ENCODE assay signal across 15 cellular contexts in the genomic region with DNA sequence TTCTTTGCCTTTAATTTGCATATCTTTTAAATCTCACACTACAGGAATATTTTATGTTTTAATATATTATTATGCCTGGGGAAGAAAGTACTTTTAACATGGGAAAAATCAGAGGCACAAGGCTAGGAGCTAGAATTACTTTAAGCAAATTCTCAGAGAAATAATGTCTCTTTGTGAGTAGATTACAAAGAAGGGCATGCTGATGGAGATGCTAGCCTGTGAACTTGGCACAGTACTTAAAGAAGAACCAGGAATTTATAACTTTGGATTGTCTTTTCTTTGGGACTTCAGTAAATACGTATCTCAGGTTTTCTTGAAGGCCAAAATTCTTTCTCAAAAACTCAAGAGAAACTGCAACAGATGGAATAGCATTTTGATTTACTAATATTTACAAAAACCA.
"Had no signal": no experiment of that assay in that cellular context is flagged by ENCODE, and none has a peak within 500 bp of the region (broad histone marks: within the 10 kb centered on the region; RNA-seq: fewer than 3 reads in every experiment).

No MANE protein-coding gene starts in this region.

- H3K27me3 ChIP-seq: esophagus squamous epithelium, right atrium auricular region, suprapubic skin, thyroid gland had no signal

- H3K4me3 ChIP-seq: esophagus squamous epithelium, right atrium auricular region, smooth muscle cell, suprapubic skin, thyroid gland had no signal

- H3K36me3 ChIP-seq: esophagus squamous epithelium, right atrium auricular region, suprapubic skin had no signal

- H3K9me3 ChIP-seq: esophagus squamous epithelium, right atrium auricular region, suprapubic skin, thyroid gland had no signal

- DNase-seq: cerebellar nuclear complex; effector memory CD8-positive, alpha-beta T cell; esophagus squamous epithelium; foreskin fibroblast; head of caudate nucleus; kidney glomerular epithelial cell; mammary epithelial cell; posterior cingulate gyrus; stimulated activated CD4-positive, alpha-beta T cell treated with anti-CD3 and anti-CD28 coated beads, Interleukin-2, amount 100 ng/mL, for 48 hours; stimulated activated naive CD8-positive, alpha-beta T cell treated with anti-CD3 and anti-CD28 coated beads, Interleukin-15, Interleukin-2, amounts not matched to agents 100 U/mL and 50 U/mL, for 24 hours; thyroid gland had no signal

- ATAC-seq: effector memory CD8-positive, alpha-beta T cell; natural killer cell treated with Interleukin-12 subunit alpha and Interleukin-12 subunit beta and Interleukin-15 and Interleukin-18, amount 100 ng/mL, for 72 hours; stimulated activated naive CD8-positive, alpha-beta T cell treated with anti-CD3 and anti-CD28 coated beads, Interleukin-15, Interleukin-2, amounts not matched to agents 100 U/mL and 50 U/mL, for 24 hours had no signal

- H3K27ac ChIP-seq: esophagus squamous epithelium, right atrium auricular region, suprapubic skin, thyroid gland had no signal

- H3K4me2 ChIP-seq: smooth muscle cell had no signal

- H3K4me1 ChIP-seq: esophagus squamous epithelium, right atrium auricular region, suprapubic skin, thyroid gland had no signal
